In the genomic region with DNA sequence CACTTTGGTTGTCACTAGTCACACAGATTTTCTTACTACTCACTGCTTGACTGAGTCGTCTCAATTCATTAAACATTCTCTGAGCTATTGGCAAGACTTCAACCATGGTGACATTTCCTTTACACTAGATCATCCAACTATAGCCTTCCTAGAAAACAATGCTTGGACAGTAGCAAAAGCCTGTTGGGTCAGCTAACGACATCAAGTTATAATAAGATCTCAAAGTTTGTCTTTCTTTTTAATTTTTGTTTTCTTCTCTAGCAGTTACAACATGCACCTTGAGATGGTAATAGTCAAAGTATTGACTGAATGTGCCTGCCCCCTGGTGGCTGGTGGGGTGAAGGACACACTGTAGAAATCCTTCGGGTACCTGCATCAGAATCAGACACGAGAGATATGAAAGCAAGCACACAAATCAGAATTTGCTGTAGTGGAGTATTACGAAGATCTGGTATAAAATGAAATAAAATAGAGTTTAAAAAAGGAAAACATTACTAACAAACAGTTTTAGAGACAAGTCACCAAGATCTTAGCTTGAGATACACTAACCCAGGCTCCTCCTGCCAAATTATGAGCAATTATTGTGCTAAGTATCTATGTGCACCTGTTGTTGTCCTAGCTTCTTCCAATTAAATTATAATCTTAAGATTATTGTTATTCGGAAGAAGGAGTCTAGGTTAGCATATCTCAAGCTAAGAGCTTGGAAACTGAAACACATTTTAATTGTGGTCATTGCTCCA, we compare ENCODE assay signal across 8 cellular contexts.
A peak's percentile ranks its signal among the peaks of the same experiment; 100 is the strongest.
DNase-seq lines count a peak whose midpoint lies in the region; ATAC-seq and TF ChIP-seq lines count a peak whose summit lies in the region.

No MANE protein-coding gene starts in this region.

- H3K27me3 ChIP-seq in DND-41 (ENCODE audit: insufficient read depth, low read length, poor library complexity) (no peaks in the 10 kb centered on the region), HL-60 (ENCODE audit: insufficient read depth, poor library complexity, severe bottlenecking) (no peaks in the 10 kb centered on the region), parathyroid adenoma (ENCODE audit: control insufficient read depth, insufficient read depth, low read length) (no peaks in the 10 kb centered on the region), upper lobe of left lung (no peaks in the 10 kb centered on the region)

- no peak for TF ChIP-seq POLR2A in upper lobe of left lung (IDR thresholded peaks at IDR 0.05)

- H3K4me1 ChIP-seq in DND-41 (ENCODE audit: insufficient read depth, low read length) (no peaks in the 10 kb centered on the region), parathyroid adenoma (no peaks in the 10 kb centered on the region), upper lobe of left lung (peaks cover 0 to 9% (median 2%) of the 10 kb centered on the region in 4 donors)

- TF ChIP-seq CTCF in DND-41 (IDR thresholded peaks at IDR 0.05; ENCODE audit: borderline replicate concordance, extremely low read depth, low read length, poor library complexity, severe bottlenecking) (peak; percentile 90), HL-60 (IDR thresholded peaks at IDR 0.05; ENCODE audit: insufficient read depth, low read length) (peak; percentile 96), RWPE1 (conservative IDR thresholded peaks at IDR 0.05; ENCODE audit: low read depth) (peak; percentile 95), parathyroid adenoma (IDR thresholded peaks at IDR 0.05) (peak; percentile 90), upper lobe of left lung (IDR thresholded peaks at IDR 0.05) (peak; percentile 62 to 95 (median 83))

- peak; percentile 68 for DNase-seq in DND-41
- DNase-seq in HL-60 (ENCODE audit: low read depth in 1 of 2, low spot score in 1 of 2): peak in 1 of 2 experiments; percentile 63
- peak; percentile 67 for DNase-seq in RWPE1 (ENCODE audit: low spot score)
- peak; percentile 55 for DNase-seq in activated T-helper 9 cell treated with anti-CD3 and anti-CD28 coated beads, Interleukin-2, amount 50 U/mL, for 16 hours (ENCODE audit: low read depth)
- DNase-seq in germinal center (ENCODE audit: low spot score): peak; percentile 55
- DNase-seq in upper lobe of left lung: peak in 1 of 2 donors; percentile 62

- POLR2A ChIA-PET in RWPE1 (lab: Yijun Ruan, JAX; ENCODE audit: low non-redundant PET): no interaction called here

- 11 to 12% methylated on average over 6 of the region's 6 CpGs for WGBS in upper lobe of left lung, 2 donors

- H3K79me2 ChIP-seq in DND-41 (ENCODE audit: insufficient read depth, low read length): no peaks in the 10 kb centered on the region
- no peaks in the 10 kb centered on the region for H3K79me2 ChIP-seq in parathyroid adenoma

- no peaks in the 10 kb centered on the region for H3K9me3 ChIP-seq in DND-41 (ENCODE audit: insufficient read depth, low read length, severe bottlenecking)
- H3K9me3 ChIP-seq in parathyroid adenoma (ENCODE audit: control insufficient read depth, low read length): no peaks in the 10 kb centered on the region
- H3K9me3 ChIP-seq in upper lobe of left lung: no peaks in the 10 kb centered on the region

- no peak for TF ChIP-seq EP300 in upper lobe of left lung (IDR thresholded peaks at IDR 0.05)

- no peaks in the 10 kb centered on the region for H3K36me3 ChIP-seq in DND-41 (ENCODE audit: insufficient read depth, low read length)
- no peaks in the 10 kb centered on the region for H3K36me3 ChIP-seq in parathyroid adenoma (ENCODE audit: control insufficient read depth, insufficient read depth, low read length)
- no peaks in the 10 kb centered on the region for H3K36me3 ChIP-seq in upper lobe of left lung

- H2AFZ ChIP-seq in DND-41 (ENCODE audit: low read depth, low read length) (no peak overlapping the region), parathyroid adenoma (no peak overlapping the region)

- ATAC-seq in DND-41 (ENCODE audit: insufficient read depth, low read depth) (peak; percentile 85), GM21367 (IDR thresholded peaks at IDR 0.05; ENCODE audit: unreplicated experiment) (peak; percentile 92), upper lobe of left lung (ENCODE audit: low FRiP score in 2 of 2) (peak; percentile 79 to 86)

- no peak overlapping the region for H3K4me2 ChIP-seq in DND-41 (ENCODE audit: insufficient read depth, low read length)
- no peak overlapping the region for H3K4me2 ChIP-seq in parathyroid adenoma (ENCODE audit: low read length)

- CTCF ChIA-PET in RWPE1 (lab: Yijun Ruan, JAX): interaction anchor here (0.5 to 1.4 kb wide), 19 partner anchors 13 to 1176 kb away, joined by 3 to 6 read pairs (median 3); no protein-coding TSS in a partner anchor

- peaks cover 14% of the 10 kb centered on the region; the same call in 1 of the 2 replicates for H4K20me1 ChIP-seq in DND-41 (ENCODE audit: insufficient read depth, low read length)

- H3K9ac ChIP-seq in DND-41 (ENCODE audit: low read depth, low read length) (no peak overlapping the region), parathyroid adenoma (no peak overlapping the region)

- H3K4me3 ChIP-seq in DND-41 (ENCODE audit: low read depth in 1 of 2, low read length in 2 of 2): no peak overlapping the region
- no peak overlapping the region for H3K4me3 ChIP-seq in HL-60 (replicated peaks; ENCODE audit: insufficient read depth, low read length)
- H3K4me3 ChIP-seq in parathyroid adenoma (ENCODE audit: low read depth, low read length): no peak overlapping the region
- H3K4me3 ChIP-seq in upper lobe of left lung: no peak overlapping the region

- H3K27ac ChIP-seq in DND-41 (ENCODE audit: low read length): no peak overlapping the region
- no peak overlapping the region for H3K27ac ChIP-seq in HL-60 (replicated peaks)
- H3K27ac ChIP-seq in RWPE1: no peak overlapping the region
- H3K27ac ChIP-seq in parathyroid adenoma: no peak overlapping the region
- H3K27ac ChIP-seq in upper lobe of left lung: no peak overlapping the region
